Comparison of ENCODE assay signal across 23 cellular contexts in the genomic region with DNA sequence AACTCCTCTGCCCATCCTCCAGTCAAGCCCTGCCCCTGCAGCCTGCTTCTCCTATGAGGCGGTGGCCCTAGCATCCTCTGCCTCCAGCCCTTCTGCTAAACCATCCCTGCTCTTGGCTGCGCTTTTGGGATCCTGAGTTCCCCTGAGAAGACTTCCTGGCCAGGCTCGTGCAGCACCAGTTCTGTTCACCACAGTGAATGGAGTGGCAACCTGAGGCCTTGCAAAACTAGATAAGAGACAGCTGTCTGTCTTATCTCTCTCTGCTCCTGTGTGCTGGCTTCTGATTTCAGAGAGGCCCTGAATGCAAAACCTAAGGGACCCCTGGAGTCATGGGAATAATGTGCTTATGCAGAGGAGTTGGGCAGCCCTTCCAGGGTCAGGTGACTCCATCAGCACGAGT.
"Had no signal": no experiment of that assay in that cellular context is flagged by ENCODE, and none has a peak within 500 bp of the region (broad histone marks: within the 10 kb centered on the region; RNA-seq: fewer than 3 reads in every experiment).

No MANE protein-coding gene starts in this region.

- H3K27me3 ChIP-seq: MG63 had no signal

- H3K9me3 ChIP-seq: MG63 had no signal

- H3K27ac ChIP-seq: HL-60, RWPE1 had no signal

- H3K36me3 Mint-ChIP-seq: IgD-negative memory B cell had no signal

- DNase-seq: Karpas-422, KBM-7, MG63, NCI-H1092, NCI-H1105 treated with DMSO at 0.1 percent for 48 hours, NCI-H1436, NCI-H187, NCI-H2029, NCI-H2081 treated with DMSO at 0.1 percent for 48 hours, NCI-H2171, NCI-H226, NCI-H446, NCI-H510A, NCI-H524 treated with DMSO at 0.1 percent for 48 hours, NCI-H69, NCI-H774, PC-3, SHP77, SW 1271 had no signal

- H3K4me3 ChIP-seq: MG63 had no signal

- H3K4me3 Mint-ChIP-seq: IgD-negative memory B cell had no signal

- ATAC-seq: Panc1, PC-3 had no signal

- H3K27ac Mint-ChIP-seq: IgD-negative memory B cell had no signal

- H3K36me3 ChIP-seq: MG63 had no signal
